In the genomic region with DNA sequence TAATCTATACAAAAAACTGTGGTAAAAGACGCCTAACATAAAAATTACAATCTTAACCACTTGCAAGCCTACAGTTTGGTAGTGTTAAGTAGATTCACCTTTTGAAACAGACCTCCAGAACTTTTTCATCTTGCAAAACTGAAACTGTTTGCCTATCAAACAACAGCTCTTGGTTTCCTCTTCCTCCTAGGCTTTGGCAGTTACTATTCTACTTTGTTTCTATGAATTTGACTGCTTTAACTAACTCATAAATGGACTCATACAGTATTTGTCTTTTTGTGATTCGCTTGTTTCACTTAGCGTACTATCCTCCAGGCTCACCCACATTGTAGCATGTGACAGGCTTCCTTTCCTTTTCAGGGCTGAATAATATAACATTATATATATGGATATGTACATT, we compare ENCODE assay signal across 19 cellular contexts.
DNase-seq lines count a peak whose midpoint lies in the region; ATAC-seq and TF ChIP-seq lines count a peak whose summit lies in the region.
"Had no signal": no experiment of that assay in that cellular context is flagged by ENCODE, and none has a peak within 500 bp of the region (broad histone marks: within the 10 kb centered on the region; RNA-seq: fewer than 3 reads in every experiment).

No MANE protein-coding gene starts in this region.

- no peak overlapping the region; a peak in 1 of 22 replicates for H3K9ac ChIP-seq in BLaER1 treated with 17β-estradiol and CSF1 and Interleukin-3, amounts not matched to agents 10 nM and 100 nM

- H3K36me3 ChIP-seq in BLaER1 treated with 17β-estradiol and CSF1 and Interleukin-3, amounts not matched to agents 10 nM and 100 nM = peaks cover 0 to 18% (median 0%) of the 10 kb centered on the region in 11 experiments; a peak in 2 of 22 replicates
- H3K36me3 ChIP-seq in CD8-positive, alpha-beta T cell (ENCODE audit: insufficient read depth, low read length) = no peaks in the 10 kb centered on the region
- H3K36me3 ChIP-seq: spleen had no signal

- H3K27ac ChIP-seq in BLaER1 treated with 17β-estradiol and CSF1 and Interleukin-3, amounts not matched to agents 10 nM and 100 nM = no peak overlapping the region
- peak overlapping the region; percentile 16 for H3K27ac ChIP-seq in CD8-positive, alpha-beta T cell (ENCODE audit: low read depth, low read length)
- no peak overlapping the region for H3K27ac ChIP-seq in foreskin keratinocyte

- POLR2A ChIA-PET in CD8-positive, alpha-beta T cell (lab: Charles Lee) = interaction anchor here (0.9 to 2.2 kb wide), 5 partner anchors 11 to 96 kb away, joined by 3 to 9 read pairs (median 3); no protein-coding TSS in a partner anchor

- H4K20me1 ChIP-seq in BLaER1 treated with 17β-estradiol and CSF1 and Interleukin-3, amounts not matched to agents 10 nM and 100 nM = peaks cover 0 to 98% (median 0%) of the 10 kb centered on the region in 11 experiments; a peak in 6 of 22 replicates

- H3K4me2 ChIP-seq in BLaER1 treated with 17β-estradiol and CSF1 and Interleukin-3, amounts not matched to agents 10 nM and 100 nM = peak overlapping the region in 6 of 11 experiments; percentile 0 to 56 (median 17); a peak in 5 of 22 replicates

- DNase-seq in CD8-positive, alpha-beta T cell = no peak
- no peak for DNase-seq in T-helper 17 cell
- DNase-seq in central memory CD8-positive, alpha-beta T cell (ENCODE audit: low spot score in 2 of 2) = no peak
- DNase-seq in islet precursor cell = no peak
- no peak for DNase-seq in foreskin keratinocyte
- no peak for DNase-seq in stimulated activated CD4-positive, alpha-beta T cell treated with anti-CD3 and anti-CD28 coated beads, Interleukin-2, amount 100 ng/mL, for 24 hours
- DNase-seq: Calu3, foreskin fibroblast, KG1, kidney glomerular epithelial cell, mesendoderm, NCI-H1092, NCI-H2081 treated with DMSO at 0.1 percent for 48 hours, NCI-H524 treated with DMSO at 0.1 percent for 48 hours, SIG-M5, spleen had no signal

- peaks cover 0 to 13% (median 5%) of the 10 kb centered on the region in 11 experiments; a peak in 8 of 22 replicates for H3K9me3 ChIP-seq in BLaER1 treated with 17β-estradiol and CSF1 and Interleukin-3, amounts not matched to agents 10 nM and 100 nM (replicated peaks in 1 of 11)
- no peaks in the 10 kb centered on the region for H3K9me3 ChIP-seq in CD8-positive, alpha-beta T cell (ENCODE audit: low read length)
- H3K9me3 ChIP-seq in T-helper 17 cell (ENCODE audit: control insufficient read depth, low read length, poor library complexity, severe bottlenecking) = no peaks in the 10 kb centered on the region
- H3K9me3 ChIP-seq: spleen had no signal

- H3K9me3 Mint-ChIP-seq in CD8-positive, alpha-beta T cell = peaks cover 2% of the 10 kb centered on the region
- no peaks in the 10 kb centered on the region for H3K9me3 Mint-ChIP-seq in central memory CD8-positive, alpha-beta T cell
- H3K9me3 Mint-ChIP-seq: neural crest cell had no signal

- ATAC-seq in CD8-positive, alpha-beta T cell = peak; percentile 77
- ATAC-seq in T-helper 17 cell (peak; percentile 75), foreskin keratinocyte (no peak), HG02884 (IDR thresholded peaks at IDR 0.05; ENCODE audit: unreplicated experiment) (no peak)
- ATAC-seq in central memory CD8-positive, alpha-beta T cell (replicated peaks; ENCODE audit: extremely low read depth, poor library complexity, severe bottlenecking) = peak; percentile 54

- intact Hi-C loops in CD8-positive, alpha-beta T cell (cut with DNase I, micrococcal nuclease) = loop anchor here (2.0 to 5.0 kb wide), 2 partner anchors 62 to 69 kb away; no protein-coding TSS in a partner anchor

- no peaks in the 10 kb centered on the region for H3K27me3 ChIP-seq in BLaER1 treated with 17β-estradiol and CSF1 and Interleukin-3, amounts not matched to agents 10 nM and 100 nM
- H3K27me3 ChIP-seq in CD8-positive, alpha-beta T cell (ENCODE audit: insufficient read depth, low read length) = no peaks in the 10 kb centered on the region
- no peaks in the 10 kb centered on the region for H3K27me3 ChIP-seq in foreskin keratinocyte
- H3K27me3 ChIP-seq: spleen had no signal

- peak overlapping the region; percentile 70 for H3K4me3 Mint-ChIP-seq in CD8-positive, alpha-beta T cell
- H3K4me3 Mint-ChIP-seq in T-helper 17 cell = peak overlapping the region; percentile 63
- no peak overlapping the region for H3K4me3 Mint-ChIP-seq in central memory CD8-positive, alpha-beta T cell
- H3K4me3 Mint-ChIP-seq: neural crest cell had no signal

- no peaks in the 10 kb centered on the region for H3K36me3 Mint-ChIP-seq in CD8-positive, alpha-beta T cell
- H3K36me3 Mint-ChIP-seq in T-helper 17 cell (ENCODE audit: low read depth) = no peaks in the 10 kb centered on the region
- H3K36me3 Mint-ChIP-seq in central memory CD8-positive, alpha-beta T cell (ENCODE audit: insufficient read depth) = no peaks in the 10 kb centered on the region

- H3K4me1 ChIP-seq in BLaER1 treated with 17β-estradiol and CSF1 and Interleukin-3, amounts not matched to agents 10 nM and 100 nM = peaks cover 14 to 53% (median 27%) of the 10 kb centered on the region in 10 experiments
- H3K4me1 ChIP-seq in CD8-positive, alpha-beta T cell (ENCODE audit: insufficient read depth, low read length) = peaks cover 89% of the 10 kb centered on the region
- H3K4me1 ChIP-seq in foreskin keratinocyte = peaks cover 6% of the 10 kb centered on the region

- CTCF ChIA-PET in CD8-positive, alpha-beta T cell (lab: Charles Lee) = interaction anchor here (0.8 to 1.6 kb wide), 3 partner anchors 9 to 71 kb away, joined by 3 read pairs; no protein-coding TSS in a partner anchor

- no peaks in the 10 kb centered on the region for H3K27me3 Mint-ChIP-seq in CD8-positive, alpha-beta T cell (ENCODE audit: low read depth)
- H3K27me3 Mint-ChIP-seq in T-helper 17 cell = no peaks in the 10 kb centered on the region
- peaks cover 10% of the 10 kb centered on the region for H3K27me3 Mint-ChIP-seq in central memory CD8-positive, alpha-beta T cell

- H3K4me1 Mint-ChIP-seq in CD8-positive, alpha-beta T cell (ENCODE audit: low read depth) = peaks cover 80% of the 10 kb centered on the region
- H3K4me1 Mint-ChIP-seq in T-helper 17 cell = peaks cover 46% of the 10 kb centered on the region
- peaks cover 31% of the 10 kb centered on the region for H3K4me1 Mint-ChIP-seq in central memory CD8-positive, alpha-beta T cell

- H3K27ac Mint-ChIP-seq in CD8-positive, alpha-beta T cell = peak overlapping the region; percentile 92
- H3K27ac Mint-ChIP-seq in T-helper 17 cell = peak overlapping the region; percentile 91
- peak overlapping the region; percentile 20 for H3K27ac Mint-ChIP-seq in central memory CD8-positive, alpha-beta T cell (ENCODE audit: low read depth)

- no peak overlapping the region for H3K4me3 ChIP-seq in BLaER1 treated with 17β-estradiol and CSF1 and Interleukin-3, amounts not matched to agents 10 nM and 100 nM
- H3K4me3 ChIP-seq in CD8-positive, alpha-beta T cell (ENCODE audit: low read depth, low read length) = peak overlapping the region; percentile 18
- H3K4me3 ChIP-seq: spleen had no signal

- no peak for TF ChIP-seq CTCF in CD8-positive, alpha-beta T cell (IDR thresholded peaks at IDR 0.05)
- TF ChIP-seq CTCF in foreskin keratinocyte (conservative IDR thresholded peaks at IDR 0.05) = no peak

Comparison
In these comparisons a context has a peak if more than half of its experiments do, and no peak if none do; other contexts are left out.
1. ATAC-seq: peak in CD8-positive, alpha-beta T cell (single experiment), T-helper 17 cell (single experiment) and central memory CD8-positive, alpha-beta T cell (single experiment); none in foreskin keratinocyte (single experiment) and HG02884 (single experiment).
2. H3K27ac Mint-ChIP-seq: peak in every context shown above with its lines; median percentile 92 in CD8-positive, alpha-beta T cell; 91 in T-helper 17 cell; 20 in central memory CD8-positive, alpha-beta T cell.